In genomic region chr22:36113121-36113520, GRCh38 we compare ENCODE assay signal across 31 cellular contexts. TPM values are rescaled to one million over a fixed set of nuclear protein-coding genes. Genes with fewer than 3 reads are reported as not detected.
"Had no signal": no experiment of that assay in that cellular context is flagged by ENCODE, and none has a peak within 500 bp of the region (broad histone marks: within the 10 kb centered on the region; RNA-seq: fewer than 3 reads in every experiment).

No MANE protein-coding gene starts in this region.

- DNase-seq: activated B cell treated with CpG ODN at 0.5 μM for 24 hours; activated CD4-positive, alpha-beta memory T cell treated with anti-CD3 and anti-CD28 coated beads, Interleukin-2, amount 10 ng/mL, durations not matched to agents 7 days and 5 days; activated CD4-positive, alpha-beta T cell treated with anti-CD3 and anti-CD28 coated beads for 36 hours; activated CD4-positive, alpha-beta T cell treated with anti-CD3 and anti-CD28 coated beads for 48 hours; activated CD4-positive, alpha-beta T cell treated with anti-CD3 and anti-CD28 coated beads, Interleukin-2, amount 10 ng/mL, durations not matched to agents 7 days and 5 days; activated CD4-positive, alpha-beta T cell treated with anti-CD3 and anti-CD28 coated beads, Interleukin-2, amount 50 U/mL, for 48 hours; activated CD4-positive, CD25-positive, alpha-beta regulatory T cell treated with anti-CD3 and anti-CD28 coated beads, Interleukin-2, amount 50 U/mL, for 72 hours; activated CD8-positive, alpha-beta memory T cell treated with anti-CD3 and anti-CD28 coated beads for 24 hours; activated CD8-positive, alpha-beta memory T cell treated with anti-CD3 and anti-CD28 coated beads, Interleukin-2, amount 10 ng/mL, durations not matched to agents 7 days and 5 days; activated CD8-positive, alpha-beta memory T cell treated with anti-CD3 and anti-CD28 coated beads, Interleukin-2, amount 50 U/mL, for 48 hours; activated CD8-positive, alpha-beta T cell treated with anti-CD3 and anti-CD28 coated beads, Interleukin-2, amount 10 ng/mL, durations not matched to agents 7 days and 5 days; activated effector memory CD4-positive, alpha-beta T cell treated with Interleukin-2 at 50 U/mL for 16 hours; activated gamma-delta T cell; activated naive CD4-positive, alpha-beta T cell treated with anti-CD3 and anti-CD28 coated beads, Interleukin-2, amount 10 ng/mL, durations not matched to agents 7 days and 5 days; activated naive CD4-positive, alpha-beta T cell treated with Interleukin-2 at 50 U/mL for 16 hours; activated naive CD8-positive, alpha-beta T cell treated with anti-CD3 and anti-CD28 coated beads, Interleukin-2, amount 10 ng/mL, durations not matched to agents 7 days and 5 days; activated naive CD8-positive, alpha-beta T cell treated with anti-CD3 and anti-CD28 coated beads, Interleukin-2, amount 50 U/mL, for 24 hours; activated T-cell treated with anti-CD3 and anti-CD28 coated beads, Interleukin-2, amount 50 U/mL, for 24 hours; activated T-cell treated with anti-CD3 and anti-CD28 coated beads, Interleukin-2, amount 50 U/mL, for 48 hours; amygdala; anterior cingulate cortex; caudate nucleus; cerebellar nuclear complex; T-helper 1 cell; T-helper 2 cell; T-helper 9 cell had no signal

- H3K36me3 ChIP-seq: ascending aorta, cardiac muscle cell had no signal

- H3K27ac ChIP-seq: ascending aorta, cardiac muscle cell, VCaP had no signal

- FAIRE-seq: bronchial epithelial cell, TTC549 had no signal

- H3K9me3 ChIP-seq: ascending aorta had no signal

- H3K4me3 ChIP-seq: ascending aorta, cardiac muscle cell had no signal

- H3K27me3 ChIP-seq: ascending aorta, cardiac muscle cell had no signal

RNA-seq across cellular contexts. Expression of gene APOL3, which starts 47.4 kb away (rescaled TPM):
- total RNA-seq: bronchial epithelial cell, cardiac muscle cell had no signal
- polyA plus RNA-seq: cardiac muscle cell had no signal
